10 cellular contexts compared by ENCODE assay signal in the genomic region with DNA sequence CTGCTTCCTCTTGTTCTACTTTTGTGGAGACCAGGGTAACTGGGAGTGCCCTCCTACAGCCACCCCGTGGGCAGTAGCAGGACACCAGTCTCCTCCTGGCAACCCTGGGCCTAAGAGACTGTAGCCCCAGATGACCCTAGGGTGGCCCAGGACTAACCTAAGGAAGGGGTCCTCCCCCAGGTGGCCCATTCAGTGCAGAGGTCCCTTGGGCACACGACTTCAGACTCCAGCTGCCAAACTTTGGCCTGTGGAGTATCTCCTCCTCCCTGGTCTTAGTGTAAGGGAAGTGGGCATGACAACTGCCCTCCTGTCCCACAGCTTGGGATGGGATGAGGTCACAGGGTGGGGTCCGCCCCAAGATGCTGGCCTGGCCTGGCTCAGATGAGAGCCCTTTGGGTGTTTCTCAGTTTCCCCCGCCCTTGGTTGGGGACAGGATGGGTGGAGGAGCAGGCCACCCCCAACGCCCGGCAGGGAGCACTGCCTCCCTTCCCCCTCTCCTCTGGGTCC. TPM values are rescaled to one million over a fixed set of nuclear protein-coding genes. Genes with fewer than 3 reads are reported as not detected.
DNase-seq lines count a peak whose midpoint lies in the region; ATAC-seq, FAIRE-seq and TF ChIP-seq lines count a peak whose summit lies in the region.
"Had no signal": no experiment of that assay in that cellular context is flagged by ENCODE, and none has a peak within 500 bp of the region (broad histone marks: within the 10 kb centered on the region; RNA-seq: fewer than 3 reads in every experiment).

No MANE protein-coding gene starts in this region.

- H3K9ac ChIP-seq in IMR-90 (ENCODE audit: low read depth, low read length), result no peak overlapping the region
- no peak overlapping the region for H3K9ac ChIP-seq in astrocyte (ENCODE audit: low read length)
- peak overlapping the region; percentile 16 to 20 for H3K9ac ChIP-seq in mucosa of rectum (ENCODE audit: low read depth in 1 of 2, low read length in 2 of 2)

- no peaks in the 10 kb centered on the region for H3K27me3 Mint-ChIP-seq in astrocyte (ENCODE audit: low read depth, unreplicated experiment)

- dilution Hi-C loops in IMR-90 (cut with HindIII; ENCODE audit: low sequenced_read_pairs, unreplicated experiment), result no loop called here

- H2BK5ac ChIP-seq in IMR-90 (ENCODE audit: low read depth, low read length, poor library complexity, severe bottlenecking), result no peak overlapping the region

- no CpG with 5 or more reads among the region's 6 CpGs for WGBS in IMR-90 (ENCODE audit: extremely low coverage in 2 of 2, insufficient read length in 1 of 2), 2 experiments

- H3K4me2 ChIP-seq in IMR-90 (ENCODE audit: low read depth, low read length), result no peak overlapping the region
- peak overlapping the region; percentile 69 for H3K4me2 ChIP-seq in astrocyte (ENCODE audit: low read length)

- H3K4me1 ChIP-seq in IMR-90 (ENCODE audit: control insufficient read depth, insufficient read depth, low read length) (peaks cover 35% of the 10 kb centered on the region), astrocyte (ENCODE audit: insufficient read depth, low read length) (peaks cover 63% of the 10 kb centered on the region), mucosa of rectum (ENCODE audit: control insufficient read depth in 2 of 2, insufficient read depth in 2 of 2, low read length in 2 of 2) (peaks cover 74 to 75% of the 10 kb centered on the region in 2 donors)

- H3K4me1 Mint-ChIP-seq in astrocyte (ENCODE audit: low read depth, unreplicated experiment), result peaks cover 35% of the 10 kb centered on the region

- no peaks in the 10 kb centered on the region for H3K9me3 ChIP-seq in IMR-90 (ENCODE audit: control insufficient read depth, insufficient read depth, low read length)
- no peaks in the 10 kb centered on the region for H3K9me3 ChIP-seq in astrocyte (ENCODE audit: insufficient read depth, low read depth, low read length)
- H3K9me3 ChIP-seq in mucosa of rectum (ENCODE audit: control insufficient read depth in 2 of 2, low read length in 2 of 2), result no peaks in the 10 kb centered on the region

- H3K4ac ChIP-seq in IMR-90 (ENCODE audit: low read depth, low read length), result 0 out of 2 replicates have a peak overlapping the region, but pooled peaks have one; percentile 9

- no peak for ATAC-seq in IMR-90 (ENCODE audit: low read depth)

- H3K79me1 ChIP-seq in IMR-90 (ENCODE audit: low read depth in 1 of 2, low read length in 2 of 2), result peaks cover 12 to 85% of the 10 kb centered on the region in 2 experiments; a peak in 3 of 4 replicates

- H3K27ac Mint-ChIP-seq in astrocyte (ENCODE audit: unreplicated experiment), result no peak overlapping the region

- H3K36me3 ChIP-seq in IMR-90 (ENCODE audit: control insufficient read depth, insufficient read depth, low read length) (peaks cover 2% of the 10 kb centered on the region; the same call in 1 of the 2 replicates), astrocyte (ENCODE audit: insufficient read depth, low read length) (no peaks in the 10 kb centered on the region), mucosa of rectum (ENCODE audit: control insufficient read depth in 2 of 2, insufficient read depth in 2 of 2, low read length in 2 of 2) (peaks cover 6 to 7% of the 10 kb centered on the region in 2 donors)

- H3K79me2 ChIP-seq in astrocyte (ENCODE audit: insufficient read depth, low read length), result peaks cover 89% of the 10 kb centered on the region

- no peak overlapping the region for H2BK20ac ChIP-seq in IMR-90 (ENCODE audit: low read depth, low read length)

- no peaks in the 10 kb centered on the region for H3K9me3 Mint-ChIP-seq in astrocyte (ENCODE audit: unreplicated experiment)

- H2AFZ ChIP-seq in IMR-90 (replicated peaks; ENCODE audit: low read length, poor library complexity), result no peak overlapping the region
- no peak overlapping the region for H2AFZ ChIP-seq in astrocyte (ENCODE audit: low read depth, low read length)

- no peak overlapping the region for H4K8ac ChIP-seq in IMR-90 (ENCODE audit: low read depth in 2 of 2, low read length in 2 of 2)

- no peak overlapping the region for H2BK120ac ChIP-seq in IMR-90 (ENCODE audit: low read depth, low read length)

- H3K27ac ChIP-seq in IMR-90 (ENCODE audit: insufficient read depth, low read length), result no peak overlapping the region
- H3K27ac ChIP-seq in astrocyte (ENCODE audit: low read depth, low read length), result no peak overlapping the region
- H3K27ac ChIP-seq in mucosa of rectum (ENCODE audit: low read depth in 2 of 2, low read length in 2 of 2), result peak overlapping the region; percentile 79 to 86

- H3K4me3 Mint-ChIP-seq in astrocyte (ENCODE audit: unreplicated experiment), result no peak overlapping the region

- H2BK15ac ChIP-seq in IMR-90 (ENCODE audit: low read depth, low read length), result no peak overlapping the region

- peaks cover 3% of the 10 kb centered on the region for H3K36me3 Mint-ChIP-seq in astrocyte (ENCODE audit: low read depth, unreplicated experiment)

- H3K27me3 ChIP-seq in IMR-90 (ENCODE audit: control insufficient read depth, insufficient read depth, low read length) (no peaks in the 10 kb centered on the region), astrocyte (ENCODE audit: insufficient read depth, low read length) (no peaks in the 10 kb centered on the region), mucosa of rectum (ENCODE audit: control insufficient read depth in 2 of 2, insufficient read depth in 2 of 2, low read length in 2 of 2) (no peaks in the 10 kb centered on the region)

- TF ChIP-seq RAD21 in IMR-90 (IDR thresholded peaks at IDR 0.05; ENCODE audit: low read length), result no peak

- no peak overlapping the region for H2AK5ac ChIP-seq in IMR-90 (ENCODE audit: low read depth, low read length)

- CTCF ChIA-PET in IMR-90 (lab: Yijun Ruan, JAX), result interaction anchor here (0.9 to 1.5 kb wide), 2 partner anchors 18 to 24 kb away, joined by 3 to 5 read pairs; no protein-coding TSS in a partner anchor

- TF ChIP-seq POLR2A in IMR-90 (IDR thresholded peaks at IDR 0.05; ENCODE audit: low read depth, low read length), result no peak

- DNase-seq in AG20443 (ENCODE audit: low spot score) (peak; percentile 60), IMR-90 (no peak), astrocyte (ENCODE audit: low read depth) (no peak), hepatic stellate cell (ENCODE audit: low spot score) (no peak), NCI-H1105 (lab: John Stamatoyannopoulos, UW) (no peak), NCI-H1092 treated with DMSO at 0.1 percent for 48 hours (lab: John Stamatoyannopoulos, UW) (no peak), putamen (ENCODE audit: low spot score) (no peak)
- DNase-seq: NCI-H748 treated with DMSO at 0.1 percent for 48 hours had no signal

- no peak overlapping the region for H3K56ac ChIP-seq in IMR-90 (ENCODE audit: extremely low read depth, insufficient read depth, low read length)

- H4K20me1 ChIP-seq in IMR-90 (ENCODE audit: insufficient read depth, low read length) (peaks cover 83% of the 10 kb centered on the region), astrocyte (ENCODE audit: insufficient read depth, low read length) (peaks cover 88% of the 10 kb centered on the region)

- no TSS peak for BruUV-seq in IMR-90 (replicated peaks; lab: Mats Ljungman, UMichigan)

- H3K9me1 ChIP-seq in IMR-90 (ENCODE audit: insufficient read depth, low read length), result peaks cover 32% of the 10 kb centered on the region

- no peak overlapping the region for H4K91ac ChIP-seq in IMR-90 (ENCODE audit: insufficient read depth, low read depth, low read length)

- no peak overlapping the region for H3K18ac ChIP-seq in IMR-90 (ENCODE audit: low read depth, low read length)

- H3K14ac ChIP-seq in IMR-90 (replicated peaks; ENCODE audit: low read depth, low read length), result 0 out of 2 replicates have a peak overlapping the region, but pooled peaks have one; percentile 45

- peak overlapping the region; percentile 16 for H2AK9ac ChIP-seq in IMR-90 (replicated peaks; ENCODE audit: low read depth, low read length, poor library complexity)

- POLR2A ChIA-PET in IMR-90 (lab: Charles Lee; ENCODE audit: unreplicated experiment), result no interaction called here

- no peak overlapping the region for H4K5ac ChIP-seq in IMR-90 (ENCODE audit: low read depth, low read length)

- intact Hi-C loops in IMR-90 (cut with micrococcal nuclease), result no loop called here

- no peak for FAIRE-seq in astrocyte (lab: Jason Lieb, UNC)

- no peak overlapping the region for H3K4me3 ChIP-seq in IMR-90 (ENCODE audit: insufficient read depth, low read depth, low read length)
- no peak overlapping the region for H3K4me3 ChIP-seq in astrocyte (ENCODE audit: insufficient read depth, low read depth, low read length)
- peak overlapping the region in 1 of 2 donors; percentile 60 for H3K4me3 ChIP-seq in mucosa of rectum (ENCODE audit: low read length in 2 of 2)

- peak overlapping the region; percentile 66; the same call in 1 of the 2 replicates for H3K23ac ChIP-seq in IMR-90 (ENCODE audit: low read depth, low read length)

- no peak for TF ChIP-seq CTCF in IMR-90 (conservative IDR thresholded peaks at IDR 0.05; ENCODE audit: low read depth, low read length)
- TF ChIP-seq CTCF in astrocyte (IDR thresholded peaks at IDR 0.05; ENCODE audit: insufficient read depth, low read depth, low read length), result no peak

- in situ Hi-C loops in IMR-90 (cut with MboI; ENCODE audit: low sequenced_read_pairs), result no loop called here

RNA-seq across cellular contexts. Expression of a gene that starts 4.8 kb away (rescaled TPM):
- total RNA-seq in IMR-90 (2012; rRNA removed) (10.8 and 13.6 TPM in 2 replicates), astrocyte (45.4 and 49.8 TPM in 2 replicates)
- 42.5 and 54.0 TPM in 2 replicates for polyA plus RNA-seq in IMR-90 (2012; rRNA removed)
- polyA plus RNA-seq in IMR-90 (2012; cell fraction: cytosol; rRNA removed), result 33.3 and 58.6 TPM in 2 replicates
- 97.3 and 182 TPM in 2 replicates for polyA plus RNA-seq in IMR-90 (2012; cell fraction: nucleus; rRNA removed; ENCODE audit: low replicate concordance)

RNA-seq across cellular contexts. Expression of a gene that starts 25.9 kb away (rescaled TPM):
- total RNA-seq in IMR-90 (2012; rRNA removed), result not detected in 2 replicates
- not detected in 2 replicates for polyA plus RNA-seq in IMR-90 (2012; rRNA removed)
- not detected in 2 replicates for polyA plus RNA-seq in IMR-90 (2012; cell fraction: cytosol; rRNA removed)
- 0.09 and 0.30 TPM in 2 replicates for polyA plus RNA-seq in IMR-90 (2012; cell fraction: nucleus; rRNA removed; ENCODE audit: low replicate concordance)
- 0.32 TPM in 1 of 2 replicates, not detected in the other for total RNA-seq in astrocyte
- total RNA-seq: epithelial cell of proximal tubule had no signal

RNA-seq across cellular contexts. Expression of a gene that starts 38.1 kb away (rescaled TPM):
- total RNA-seq in IMR-90 (2012; rRNA removed) (not detected in 2 replicates), astrocyte (not detected in 2 replicates)
- not detected in 2 replicates for polyA plus RNA-seq in IMR-90 (2012; rRNA removed)
- polyA plus RNA-seq in IMR-90 (2012; cell fraction: cytosol; rRNA removed), result not detected in 2 replicates
- not detected in 2 replicates for polyA plus RNA-seq in IMR-90 (2012; cell fraction: nucleus; rRNA removed; ENCODE audit: low replicate concordance)
- total RNA-seq: epithelial cell of proximal tubule had no signal

RNA-seq across cellular contexts. Expression of a gene that starts 39.7 kb away (rescaled TPM):
- total RNA-seq in IMR-90 (2012; rRNA removed) (not detected in 2 replicates), astrocyte (not detected in 2 replicates)
- polyA plus RNA-seq in IMR-90 (2012; rRNA removed), result not detected in 2 replicates
- polyA plus RNA-seq in IMR-90 (2012; cell fraction: cytosol; rRNA removed), result not detected in 2 replicates
- polyA plus RNA-seq in IMR-90 (2012; cell fraction: nucleus; rRNA removed; ENCODE audit: low replicate concordance), result 0.12 and 0.24 TPM in 2 replicates
- total RNA-seq: epithelial cell of proximal tubule had no signal

RNA-seq across cellular contexts. Expression of a gene that starts 56.2 kb away (rescaled TPM):
- total RNA-seq in IMR-90 (2012; rRNA removed) (8.6 and 11.8 TPM in 2 replicates), astrocyte (14.2 and 15.6 TPM in 2 replicates)
- polyA plus RNA-seq in IMR-90 (2012; rRNA removed), result 22.7 and 24.7 TPM in 2 replicates
- polyA plus RNA-seq in IMR-90 (2012; cell fraction: cytosol; rRNA removed), result 10.2 and 12.4 TPM in 2 replicates
- polyA plus RNA-seq in IMR-90 (2012; cell fraction: nucleus; rRNA removed; ENCODE audit: low replicate concordance), result 160 and 201 TPM in 2 replicates

Comparison
In these comparisons a context has a peak if more than half of its experiments do, and no peak if none do; other contexts are left out.
1. H3K27ac ChIP-seq: peak in mucosa of rectum (2 of 2); none in IMR-90 (single experiment) and astrocyte (single experiment).
2. H3K9ac ChIP-seq: peak in mucosa of rectum (2 of 2); none in IMR-90 (single experiment) and astrocyte (single experiment).